Comparison of ENCODE assay signal across 19 cellular contexts in genomic region chr2:217804338-217804737, GRCh38.
DNase-seq lines count a peak whose midpoint lies in the region; ATAC-seq, FAIRE-seq and TF ChIP-seq lines count a peak whose summit lies in the region.
"Had no signal": no experiment of that assay in that cellular context is flagged by ENCODE, and none has a peak within 500 bp of the region (broad histone marks: within the 10 kb centered on the region; RNA-seq: fewer than 3 reads in every experiment).

No MANE protein-coding gene starts in this region.

- H3K4me2 ChIP-seq in H9 (ENCODE audit: insufficient read depth, insufficient read length, low read length), result no peak overlapping the region
- H3K4me2 ChIP-seq in H1 (ENCODE audit: insufficient read depth in 1 of 2, low read depth in 2 of 2, low read length in 2 of 2), result no peak overlapping the region
- H3K4me2 ChIP-seq in PC-9, result no peak overlapping the region
- H3K4me2 ChIP-seq: neural progenitor cell had no signal

- CTCF ChIA-PET in H1 (lab: Charles Lee; ENCODE audit: partially characterized antibody), result interaction anchor here (1.2 to 30.4 kb wide), 13 partner anchors 13 to 189 kb away, joined by 3 to 759 read pairs (median 7); no protein-coding TSS in a partner anchor
- CTCF ChIA-PET in PC-9 (lab: Charles Lee), result no interaction called here

- H3K14ac ChIP-seq in H9 (ENCODE audit: insufficient read depth, low read length) (no peak overlapping the region), H1 (ENCODE audit: insufficient read length) (no peak overlapping the region)

- H3K4me1 Mint-ChIP-seq in H9, result peaks cover 0 to 7% of the 10 kb centered on the region in 2 experiments; a peak in 3 of 4 replicates
- H3K4me1 Mint-ChIP-seq: activated CD4-positive, alpha-beta T cell treated with anti-CD3 and anti-CD28 coated beads for 36 hours had no signal

- H3K9me2 ChIP-seq in PC-9 (ENCODE audit: insufficient read depth), result no peaks in the 10 kb centered on the region

- H3K9me3 Mint-ChIP-seq in H9, result peaks cover 0 to 3% of the 10 kb centered on the region in 2 experiments; a peak in 2 of 5 replicates
- H3K9me3 Mint-ChIP-seq: brain, neural progenitor cell had no signal

- H2BK12ac ChIP-seq in H9 (ENCODE audit: insufficient read length, low read depth, low read length) (no peak overlapping the region), H1 (ENCODE audit: low read depth, low read length) (no peak overlapping the region)

- H3K36me3 Mint-ChIP-seq in H9 (ENCODE audit: insufficient read depth in 1 of 3, low read depth in 3 of 3), result peaks cover 0 to 2% (median under 1%) of the 10 kb centered on the region in 3 experiments; a peak in 3 of 7 replicates
- H3K36me3 Mint-ChIP-seq: stimulated activated naive B cell treated with anti-CD40 and anti-IgM and Interleukin-4, amounts not matched to agents 10 μg/mL and 1 μg/mL and 100 μg/mL, for 72 hours had no signal

- POLR2A ChIA-PET in H1 (lab: Charles Lee; ENCODE audit: partially characterized antibody), result interaction anchor here (0.8 kb wide), 1 partner anchor 70 kb away, joined by 3 read pairs; no protein-coding TSS in a partner anchor
- POLR2A ChIA-PET in PC-9 (lab: Charles Lee; ENCODE audit: unreplicated experiment), result no interaction called here

- no peak overlapping the region for H3K18ac ChIP-seq in H9 (ENCODE audit: insufficient read length, low read depth, low read length)
- no peak overlapping the region for H3K18ac ChIP-seq in H1 (ENCODE audit: extremely low read depth, low read length)

- H3K23me2 ChIP-seq in H9 (ENCODE audit: insufficient read length, low read depth, low read length, poor library complexity, severe bottlenecking) (no peaks in the 10 kb centered on the region), H1 (ENCODE audit: low read depth, low read length) (peaks cover 6% of the 10 kb centered on the region)

- H3K27me3 Mint-ChIP-seq in H9 (ENCODE audit: low read depth), result peaks cover 3% of the 10 kb centered on the region
- H3K27me3 Mint-ChIP-seq: activated CD4-positive, alpha-beta T cell treated with anti-CD3 and anti-CD28 coated beads for 36 hours; brain had no signal

- TF ChIP-seq RAD21 in H1 (IDR thresholded peaks at IDR 0.05 in 1 of 2, conservative IDR thresholded peaks at IDR 0.05 in 1 of 2; ENCODE audit: low read depth in 2 of 2, low read length in 2 of 2), result no peak

- WGBS in H9 (ENCODE audit: extremely low coverage, insufficient read length, low lambda C conversion rate), result no CpG with 5 or more reads among the region's 12 CpGs
- WGBS in H1 (ENCODE audit: extremely low coverage in 1 of 2, insufficient coverage in 1 of 2, insufficient read length in 1 of 2, insufficient replicate concordance in 2 of 2, low coverage in 1 of 2, low lambda C conversion rate in 2 of 2, missing lambda C conversion rate in 1 of 2), 2 experiments, result 87% methylated on average over 12 of the region's 12 CpGs; no CpG with 5 or more reads in 1 of the 2 experiments
- WGBS in spleen, 5 donors, result 76 to 86% (median 82%) methylated on average over 11 to 12 of the region's 12 CpGs

- no peak overlapping the region for H3K27ac ChIP-seq in H9 (ENCODE audit: insufficient read length, low read depth, low read length)
- no peak overlapping the region for H3K27ac ChIP-seq in H1 (ENCODE audit: low read depth, low read length)
- no peak overlapping the region for H3K27ac ChIP-seq in left lung
- H3K27ac ChIP-seq in spleen, result peak overlapping the region in 5 of 8 donors; percentile 14 to 54 (median 20)
- no peak overlapping the region for H3K27ac ChIP-seq in PC-9
- H3K27ac ChIP-seq: neural progenitor cell had no signal

- H3F3A ChIP-seq in PC-9 (ENCODE audit: insufficient read depth, low read depth), result no peaks in the 10 kb centered on the region

- H3K56ac ChIP-seq in H9 (ENCODE audit: insufficient read length, low read depth, low read length), result no peak overlapping the region
- no peak overlapping the region for H3K56ac ChIP-seq in H1 (replicated peaks; ENCODE audit: insufficient read length, low read depth, low read length)

- no peak overlapping the region for H4K8ac ChIP-seq in H9 (replicated peaks; ENCODE audit: insufficient read length, low read depth, low read length)
- H4K8ac ChIP-seq in H1 (ENCODE audit: extremely low read depth, insufficient read depth, low read length), result no peak overlapping the region

- H3K27ac Mint-ChIP-seq in H9, result no peak overlapping the region
- H3K27ac Mint-ChIP-seq: activated CD4-positive, alpha-beta T cell treated with anti-CD3 and anti-CD28 coated beads for 36 hours; neural progenitor cell; stimulated activated naive B cell treated with anti-CD40 and anti-IgM and Interleukin-4, amounts not matched to agents 10 μg/mL and 1 μg/mL and 100 μg/mL, for 72 hours; T-helper 1 cell treated with Interleukin-12 subunit alpha and Interleukin-12 subunit beta and Interleukin-4 antibody, amounts not matched to agents 30 μg/mL and 1 μg/mL, for 36 hours had no signal

- H4K5ac ChIP-seq in H9 (ENCODE audit: insufficient read length, low read depth, low read length) (no peak overlapping the region), H1 (ENCODE audit: insufficient read length, low read depth, low read length) (no peak overlapping the region)

- TF ChIP-seq CTCF in H9 (conservative IDR thresholded peaks at IDR 0.05) (no peak), H1 (IDR thresholded peaks at IDR 0.05; ENCODE audit: control extremely low read depth in 1 of 3, insufficient read depth in 1 of 3, low read depth in 1 of 3, low read length in 3 of 3) (no peak), left lung (IDR thresholded peaks at IDR 0.05) (no peak), spleen (IDR thresholded peaks at IDR 0.05 in 8 of 11, conservative IDR thresholded peaks at IDR 0.05 in 3 of 11) (no peak), PC-9 (conservative IDR thresholded peaks at IDR 0.05) (no peak)

- DNase-seq in H9 (peak; percentile 68), H1 (ENCODE audit: low read depth in 1 of 2, low spot score in 2 of 2) (peak in 1 of 2 experiments; percentile 66), left lung (no peak), spleen (peak; percentile 71), NCI-H2029 (lab: John Stamatoyannopoulos, UW) (no peak), PC-9 (no peak), GM12891 (ENCODE audit: insufficient read length, low spot score) (no peak)
- DNase-seq: activated CD4-positive, alpha-beta T cell treated with anti-CD3 and anti-CD28 coated beads for 36 hours; activated CD8-positive, alpha-beta memory T cell treated with anti-CD3 and anti-CD28 coated beads, Interleukin-2, amount 50 U/mL, for 48 hours; activated naive CD4-positive, alpha-beta T cell treated with anti-CD3 and anti-CD28 coated beads, Interleukin-2, amount 50 U/mL, for 16 hours; NCI-H1092; stimulated activated naive B cell treated with anti-CD40 and anti-IgM and Interleukin-4, amounts not matched to agents 10 μg/mL and 1 μg/mL and 100 μg/mL, for 72 hours had no signal

- no peak for FAIRE-seq in H1 (lab: Jason Lieb, UNC)
- no peak for FAIRE-seq in GM12891 (lab: Jason Lieb, UNC)
- FAIRE-seq: GM12892 had no signal

- no peak overlapping the region for H3K4me3 Mint-ChIP-seq in H9
- H3K4me3 Mint-ChIP-seq: activated CD4-positive, alpha-beta T cell treated with anti-CD3 and anti-CD28 coated beads for 36 hours; brain; neural progenitor cell; stimulated activated naive B cell treated with anti-CD40 and anti-IgM and Interleukin-4, amounts not matched to agents 10 μg/mL and 1 μg/mL and 100 μg/mL, for 72 hours; T-helper 1 cell treated with Interleukin-12 subunit alpha and Interleukin-12 subunit beta and Interleukin-4 antibody, amounts not matched to agents 30 μg/mL and 1 μg/mL, for 36 hours had no signal

- H3K79me2 ChIP-seq in H9 (ENCODE audit: insufficient read depth, low read length) (no peaks in the 10 kb centered on the region), H1 (ENCODE audit: control insufficient read depth in 1 of 2, insufficient read depth in 2 of 2, low read length in 2 of 2) (no peaks in the 10 kb centered on the region), PC-9 (ENCODE audit: low read depth) (no peaks in the 10 kb centered on the region)

- no peak overlapping the region for H2AK5ac ChIP-seq in H9 (ENCODE audit: insufficient read length, low read length)
- H2AK5ac ChIP-seq in H1 (ENCODE audit: low read depth, low read length), result no peak overlapping the region

- H3K23ac ChIP-seq in H9 (ENCODE audit: insufficient read length, low read depth, low read length) (no peak overlapping the region), H1 (ENCODE audit: insufficient read length) (no peak overlapping the region)

- H3K4me1 ChIP-seq in H9 (ENCODE audit: insufficient read depth, low read length), result no peaks in the 10 kb centered on the region
- H3K4me1 ChIP-seq in H1 (replicated peaks in 1 of 4; ENCODE audit: control insufficient read depth in 3 of 4, insufficient read depth in 4 of 4, low read length in 3 of 4), result peaks cover 0 to 5% (median 0%) of the 10 kb centered on the region in 4 experiments; a peak in 1 of 7 replicates
- H3K4me1 ChIP-seq in left lung, result peaks cover 0 to 26% of the 10 kb centered on the region in 2 donors
- peaks cover 0 to 44% (median 23%) of the 10 kb centered on the region in 6 donors for H3K4me1 ChIP-seq in spleen
- no peaks in the 10 kb centered on the region for H3K4me1 ChIP-seq in PC-9 (replicated peaks; ENCODE audit: insufficient read depth)
- H3K4me1 ChIP-seq: neural progenitor cell had no signal

- H4K20me1 ChIP-seq in H9 (ENCODE audit: control insufficient read depth, insufficient read depth, insufficient read length), result no peaks in the 10 kb centered on the region
- peaks cover 0 to 5% of the 10 kb centered on the region in 2 experiments for H4K20me1 ChIP-seq in H1 (replicated peaks in 1 of 2; ENCODE audit: control insufficient read depth in 1 of 2, insufficient read depth in 2 of 2, low read length in 2 of 2)
- no peaks in the 10 kb centered on the region for H4K20me1 ChIP-seq in PC-9 (ENCODE audit: insufficient read depth)

- H2BK15ac ChIP-seq in H9 (ENCODE audit: low read depth, low read length) (no peak overlapping the region), H1 (ENCODE audit: low read length) (no peak overlapping the region)

- H2BK20ac ChIP-seq in H9 (ENCODE audit: low read depth, low read length, poor library complexity, severe bottlenecking) (no peak overlapping the region), H1 (ENCODE audit: low read length) (no peak overlapping the region)

- no TSS peak for BruUV-seq in PC-9 (replicated peaks; lab: Mats Ljungman, UMichigan)

- H3K9me3 ChIP-seq in H9 (ENCODE audit: control insufficient read depth, low read depth, low read length) (no peaks in the 10 kb centered on the region), H1 (ENCODE audit: insufficient read depth in 2 of 2, low read depth in 1 of 2, low read length in 1 of 2) (no peaks in the 10 kb centered on the region), left lung (no peaks in the 10 kb centered on the region), spleen (no peaks in the 10 kb centered on the region), PC-9 (ENCODE audit: insufficient read depth, low read depth) (no peaks in the 10 kb centered on the region)

- H3K27me3 ChIP-seq in H9 (ENCODE audit: insufficient read depth, low read length) (no peaks in the 10 kb centered on the region; the same call in 1 of the 2 replicates), H1 (replicated peaks in 1 of 4; ENCODE audit: control insufficient read depth in 3 of 4, extremely low read depth in 1 of 4, insufficient read depth in 3 of 4, low read length in 3 of 4) (no peaks in the 10 kb centered on the region), left lung (no peaks in the 10 kb centered on the region), spleen (replicated peaks in 1 of 7) (no peaks in the 10 kb centered on the region), PC-9 (ENCODE audit: insufficient read depth, low read depth) (no peaks in the 10 kb centered on the region)

- no peak overlapping the region for H3K4ac ChIP-seq in H9 (ENCODE audit: low read depth, low read length)
- H3K4ac ChIP-seq in H1 (replicated peaks; ENCODE audit: insufficient read length, low read depth, low read length), result no peak overlapping the region

- TF ChIP-seq POLR2A in H1 (IDR thresholded peaks at IDR 0.05; ENCODE audit: control extremely low read depth in 1 of 2, low read depth in 2 of 2, low read length in 2 of 2), result no peak
- TF ChIP-seq POLR2A in spleen (IDR thresholded peaks at IDR 0.05), result no peak
- no peak for TF ChIP-seq POLR2A in GM12891 (IDR thresholded peaks at IDR 0.05; ENCODE audit: low read depth, low read length)

- H3K79me1 ChIP-seq in H9 (ENCODE audit: insufficient read depth, low read depth, low read length, poor library complexity, severe bottlenecking) (no peaks in the 10 kb centered on the region), H1 (ENCODE audit: low read depth, low read length) (no peaks in the 10 kb centered on the region; the same call in 1 of the 2 replicates)

- H3T11ph ChIP-seq in H9 (ENCODE audit: low read length), result no peak overlapping the region

- H2AFZ ChIP-seq in H9 (ENCODE audit: low read length) (no peak overlapping the region), H1 (ENCODE audit: low read length) (no peak overlapping the region), PC-9 (no peak overlapping the region)
- H2AFZ ChIP-seq: neural progenitor cell had no signal

- H2BK120ac ChIP-seq in H9 (ENCODE audit: low read depth, low read length, poor library complexity, severe bottlenecking) (no peak overlapping the region), H1 (replicated peaks; ENCODE audit: low read depth, low read length) (no peak overlapping the region)

- intact Hi-C loops in left lung (cut with DNase I), result no loop called here
- intact Hi-C loops in spleen (cut with DNase I; ENCODE audit: low total_unique reads), result no loop called here
- intact Hi-C loops in PC-9 (cut with micrococcal nuclease; ENCODE audit: unreplicated experiment), result no loop called here

- H3K9ac ChIP-seq in H9 (ENCODE audit: extremely low read depth, insufficient read length, low read length) (no peak overlapping the region), H1 (replicated peaks in 1 of 4; ENCODE audit: extremely low read depth in 1 of 4, low read depth in 3 of 4, low read length in 3 of 4) (no peak overlapping the region)
- H3K9ac ChIP-seq: neural progenitor cell had no signal

- no peak overlapping the region for H2BK5ac ChIP-seq in H9 (ENCODE audit: insufficient read length, low read length)
- no peak overlapping the region for H2BK5ac ChIP-seq in H1 (ENCODE audit: low read depth, low read length)

- H4K91ac ChIP-seq in H9 (ENCODE audit: insufficient read length, low read depth, low read length) (no peak overlapping the region), H1 (replicated peaks; ENCODE audit: insufficient read length, low read length) (no peak overlapping the region)

- ATAC-seq in left lung (peak; percentile 2), HG03175 (IDR thresholded peaks at IDR 0.05; ENCODE audit: unreplicated experiment) (no peak)
- ATAC-seq: activated CD4-positive, alpha-beta T cell treated with anti-CD3 and anti-CD28 coated beads for 36 hours had no signal

- H3K36me3 ChIP-seq in H1 (ENCODE audit: control insufficient read depth in 2 of 4, insufficient read depth in 4 of 4, low read length in 3 of 4), result no peaks in the 10 kb centered on the region
- peaks cover 0 to 65% of the 10 kb centered on the region in 2 donors for H3K36me3 ChIP-seq in left lung
- H3K36me3 ChIP-seq in spleen, result peaks cover 0 to 92% (median 23%) of the 10 kb centered on the region in 6 donors
- H3K36me3 ChIP-seq in PC-9 (ENCODE audit: low read depth), result no peaks in the 10 kb centered on the region
- H3K36me3 ChIP-seq: neural progenitor cell had no signal

- no peak for TF ChIP-seq EP300 in H1 (IDR thresholded peaks at IDR 0.05; ENCODE audit: borderline replicate concordance in 1 of 2, low read depth in 2 of 2, low read length in 2 of 2)

- H3K4me3 ChIP-seq in H1 (ENCODE audit: extremely low read depth in 1 of 4, insufficient read depth in 2 of 4, low read depth in 3 of 4, low read length in 4 of 4), result no peak overlapping the region
- no peak overlapping the region for H3K4me3 ChIP-seq in left lung
- H3K4me3 ChIP-seq in spleen, result no peak overlapping the region
- no peak overlapping the region for H3K4me3 ChIP-seq in PC-9
- H3K4me3 ChIP-seq: lung, neural progenitor cell, skin epidermis had no signal

Comparison
In these comparisons a context has a peak if more than half of its experiments do, and no peak if none do; other contexts are left out.
1. DNase-seq: peak in H9 (single experiment) and spleen (single experiment); none in left lung (0 of 2), NCI-H2029 (single experiment), PC-9 (0 of 2) and GM12891 (single experiment).
2. H3K27ac ChIP-seq: peak in spleen (5 of 8); none in H9 (single experiment), H1 (single experiment), left lung (0 of 2) and PC-9 (single experiment).